11 cellular contexts compared by ENCODE assay signal in the genomic region with DNA sequence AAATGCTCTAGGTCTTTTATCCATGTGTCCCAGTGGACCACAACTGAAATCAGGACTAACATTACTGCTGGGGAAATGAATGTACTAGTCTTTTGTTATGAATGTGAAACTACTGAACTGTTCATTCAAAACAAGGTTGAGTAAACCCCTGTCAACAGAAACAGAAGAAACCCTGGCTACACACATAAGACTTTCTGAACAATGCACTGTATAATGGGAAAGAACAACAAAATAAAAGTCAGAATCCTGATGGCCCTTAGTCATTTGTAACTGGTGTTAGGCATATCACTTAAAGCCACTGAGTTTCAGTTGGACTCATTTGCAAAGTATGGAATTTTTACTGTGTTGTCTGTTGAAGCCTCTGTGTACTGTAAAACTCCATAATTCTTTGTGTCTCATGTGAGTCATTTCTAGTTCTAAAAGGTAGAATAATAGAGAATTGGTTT.
DNase-seq lines count a peak whose midpoint lies in the region; ATAC-seq and TF ChIP-seq lines count a peak whose summit lies in the region.
"Had no signal": no experiment of that assay in that cellular context is flagged by ENCODE, and none has a peak within 500 bp of the region (broad histone marks: within the 10 kb centered on the region; RNA-seq: fewer than 3 reads in every experiment).

No MANE protein-coding gene starts in this region.

- no peaks in the 10 kb centered on the region for H3K79me2 ChIP-seq in smooth muscle cell (ENCODE audit: low read depth)

- peaks cover 16% of the 10 kb centered on the region for H3K4me1 Mint-ChIP-seq in activated T-cell treated with anti-CD3 and anti-CD28 coated beads, Interleukin-2, amount 50 U/mL, for 4 hours (ENCODE audit: low read depth)

- POLR2A ChIA-PET in Panc1 (lab: Charles Lee), result no interaction called here

- H3K27ac ChIP-seq in Panc1 (ENCODE audit: low read length), result 0 out of 2 replicates have a peak overlapping the region, but pooled peaks have one; percentile 7
- H3K27ac ChIP-seq in smooth muscle cell (ENCODE audit: low read depth), result peak overlapping the region; percentile 44
- no peak overlapping the region for H3K27ac ChIP-seq in SJCRH30
- H3K27ac ChIP-seq: BLaER1 treated with 17β-estradiol and CSF1 and Interleukin-3, amounts not matched to agents 10 nM and 100 nM had no signal

- TF ChIP-seq CTCF in Panc1 (IDR thresholded peaks at IDR 0.05) (no peak), smooth muscle cell (IDR thresholded peaks at IDR 0.05; ENCODE audit: borderline replicate concordance, insufficient read depth, poor library complexity, severe bottlenecking) (no peak)

- no peak overlapping the region for H3K9ac ChIP-seq in smooth muscle cell (ENCODE audit: low read depth)
- H3K9ac ChIP-seq: BLaER1 treated with 17β-estradiol and CSF1 and Interleukin-3, amounts not matched to agents 10 nM and 100 nM had no signal

- H3K36me3 ChIP-seq in Panc1 (ENCODE audit: control insufficient read depth, insufficient read depth, low read length), result peaks cover 6% of the 10 kb centered on the region
- H3K36me3 ChIP-seq in smooth muscle cell (ENCODE audit: low read depth), result no peaks in the 10 kb centered on the region
- peaks cover 34% of the 10 kb centered on the region for H3K36me3 ChIP-seq in SJCRH30

- no peaks in the 10 kb centered on the region for H4K20me1 ChIP-seq in smooth muscle cell (ENCODE audit: low read depth)
- H4K20me1 ChIP-seq: BLaER1 treated with 17β-estradiol and CSF1 and Interleukin-3, amounts not matched to agents 10 nM and 100 nM had no signal

- no peak for DNase-seq in activated T-cell treated with anti-CD3 and anti-CD28 coated beads, Interleukin-2, amount 50 U/mL, for 4 hours
- no peak for DNase-seq in activated T-cell treated with anti-CD3 and anti-CD28 coated beads, Interleukin-2, amount 50 U/mL, for 1 hour
- DNase-seq in Panc1 (ENCODE audit: low read depth, low spot score) (no peak), smooth muscle cell (lab: John Stamatoyannopoulos, UW; ENCODE audit: unreplicated experiment) (no peak), iPS-NIHi11 (ENCODE audit: low spot score) (no peak), SJCRH30 (no peak)
- DNase-seq in activated CD8-positive, alpha-beta memory T cell treated with anti-CD3 and anti-CD28 coated beads, Interleukin-2, amount 50 U/mL, for 4 hours, result no peak
- DNase-seq: activated naive CD4-positive, alpha-beta T cell; midbrain had no signal

- H3K36me3 Mint-ChIP-seq in activated T-cell treated with anti-CD3 and anti-CD28 coated beads, Interleukin-2, amount 50 U/mL, for 4 hours (ENCODE audit: insufficient read depth), result peaks cover 37% of the 10 kb centered on the region

- no peaks in the 10 kb centered on the region; the same call in 1 of the 2 replicates for H3K4me1 ChIP-seq in Panc1 (ENCODE audit: control insufficient read depth, insufficient read depth, low read length)
- no peaks in the 10 kb centered on the region for H3K4me1 ChIP-seq in smooth muscle cell (ENCODE audit: low read depth)
- no peaks in the 10 kb centered on the region for H3K4me1 ChIP-seq in SJCRH30

- H3K27me3 ChIP-seq in Panc1 (ENCODE audit: control insufficient read depth, insufficient read depth, low read length) (no peaks in the 10 kb centered on the region), smooth muscle cell (ENCODE audit: low read depth) (no peaks in the 10 kb centered on the region), SJCRH30 (no peaks in the 10 kb centered on the region)
- H3K27me3 ChIP-seq: BLaER1 treated with 17β-estradiol and CSF1 and Interleukin-3, amounts not matched to agents 10 nM and 100 nM had no signal

- peak; percentile 86 to 89 for ATAC-seq in activated T-cell treated with anti-CD3 and anti-CD28 coated beads, Interleukin-2, amount 50 U/mL, for 4 hours
- peak; percentile 77 for ATAC-seq in HG02763 (IDR thresholded peaks at IDR 0.05; ENCODE audit: unreplicated experiment)
- peak; percentile 68 for ATAC-seq in Panc1

- no peak overlapping the region for H2AFZ ChIP-seq in smooth muscle cell (ENCODE audit: low read depth)

- intact Hi-C loops in Panc1 (cut with micrococcal nuclease; ENCODE audit: unreplicated experiment), result no loop called here

- in situ Hi-C loops in Panc1 (cut with HindIII; ENCODE audit: low pct_unique_long_range_greater_than_20kb, low sequenced_read_pairs), result no loop called here

- BruUV-seq in Panc1 (replicated peaks; lab: Mats Ljungman, UMichigan), result no TSS peak

- no peaks in the 10 kb centered on the region for H3K27me3 Mint-ChIP-seq in activated T-cell treated with anti-CD3 and anti-CD28 coated beads, Interleukin-2, amount 50 U/mL, for 4 hours (ENCODE audit: low read depth)

- no peaks in the 10 kb centered on the region for H3K9me3 ChIP-seq in Panc1 (ENCODE audit: control insufficient read depth, insufficient read depth, low read depth, low read length)
- no peaks in the 10 kb centered on the region for H3K9me3 ChIP-seq in smooth muscle cell (replicated peaks; ENCODE audit: low read depth)
- H3K9me3 ChIP-seq in SJCRH30 (replicated peaks), result no peaks in the 10 kb centered on the region
- H3K9me3 ChIP-seq: BLaER1 treated with 17β-estradiol and CSF1 and Interleukin-3, amounts not matched to agents 10 nM and 100 nM had no signal

- no peaks in the 10 kb centered on the region for H3F3A ChIP-seq in smooth muscle cell (ENCODE audit: low read depth)

- CTCF ChIA-PET in Panc1 (lab: Charles Lee), result no interaction called here

- H3K4me3 ChIP-seq in Panc1 (ENCODE audit: low read depth in 2 of 2, low read length in 2 of 2) (no peak overlapping the region), smooth muscle cell (no peak overlapping the region), SJCRH30 (no peak overlapping the region)
- H3K4me3 ChIP-seq: BLaER1 treated with 17β-estradiol and CSF1 and Interleukin-3, amounts not matched to agents 10 nM and 100 nM had no signal

- no peaks in the 10 kb centered on the region for H3K9me3 Mint-ChIP-seq in activated T-cell treated with anti-CD3 and anti-CD28 coated beads, Interleukin-2, amount 50 U/mL, for 4 hours

- H3K4me3 Mint-ChIP-seq in activated T-cell treated with anti-CD3 and anti-CD28 coated beads, Interleukin-2, amount 50 U/mL, for 4 hours, result no peak overlapping the region

- H3K4me2 ChIP-seq in smooth muscle cell, result peak overlapping the region; percentile 3
- H3K4me2 ChIP-seq: BLaER1 treated with 17β-estradiol and CSF1 and Interleukin-3, amounts not matched to agents 10 nM and 100 nM had no signal
